ENCODE assay signal across 1 cellular context in genomic region chr11:35272391-35272821, GRCh38.
TF ChIP-seq lines count a peak whose summit lies in the region.

No MANE protein-coding gene starts in this region.

TF ChIP-seq in GM12878, 131 proteins besides CTCF, POLR2A, EP300 and RAD21 (continued from another document and continues in another):
- TF ChIP-seq ZBTB40 (IDR thresholded peaks at IDR 0.05; ENCODE audit: borderline replicate concordance), result no peak
- peak; percentile 82 for TF ChIP-seq IRF4 (IDR thresholded peaks at IDR 0.05; ENCODE audit: low read depth, low read length)
- peak; percentile 83; the same call in 1 of the 2 replicates for TF ChIP-seq FOXM1 (IDR thresholded peaks at IDR 0.05; ENCODE audit: low read depth, low read length)
- peak; percentile 95 for TF ChIP-seq NFIC (IDR thresholded peaks at IDR 0.05; ENCODE audit: low read depth, low read length)
- TF ChIP-seq ZZZ3 (IDR thresholded peaks at IDR 0.05; ENCODE audit: control insufficient read depth, insufficient read length, low read depth), result no peak
- TF ChIP-seq BCL11A (IDR thresholded peaks at IDR 0.05; ENCODE audit: low read depth, low read length), result peak; percentile 78
- TF ChIP-seq ZBED1 (IDR thresholded peaks at IDR 0.05; ENCODE audit: borderline replicate concordance), result peak; percentile 88; the same call in 1 of the 2 replicates
- peak; percentile 99 for TF ChIP-seq GATAD2B (conservative IDR thresholded peaks at IDR 0.05; ENCODE audit: low read depth)
- no peak for TF ChIP-seq E4F1 (IDR thresholded peaks at IDR 0.05; ENCODE audit: borderline replicate concordance, partially characterized antibody)
- peak; percentile 63 for TF ChIP-seq RELA (IDR thresholded peaks at IDR 0.05; ENCODE audit: borderline replicate concordance, partially characterized antibody)
- peak; percentile 81 for TF ChIP-seq TCF12 (IDR thresholded peaks at IDR 0.05; ENCODE audit: low read depth, low read length)
- peak; percentile 17; the same call in 1 of the 2 replicates for TF ChIP-seq SMC3 (IDR thresholded peaks at IDR 0.05; ENCODE audit: borderline replicate concordance, low read length)
- no peak for TF ChIP-seq SRF (IDR thresholded peaks at IDR 0.05; ENCODE audit: low read depth in 2 of 2, low read length in 2 of 2)
- peak; percentile 73 for TF ChIP-seq NBN (IDR thresholded peaks at IDR 0.05)
- no peak for TF ChIP-seq LARP7 (IDR thresholded peaks at IDR 0.05)
- TF ChIP-seq MEF2A (IDR thresholded peaks at IDR 0.05; ENCODE audit: insufficient read depth, low read depth, low read length), result peak; percentile 61; the same call in 1 of the 2 replicates
- no peak for TF ChIP-seq RBBP5 (conservative IDR thresholded peaks at IDR 0.05)
- no peak for TF ChIP-seq ZBTB11 (CRISPR knock-in tag; IDR thresholded peaks at IDR 0.05)
- TF ChIP-seq SPI1 (IDR thresholded peaks at IDR 0.05; ENCODE audit: borderline replicate concordance, insufficient read depth, low read depth, low read length), result peak; percentile 12; the same call in 1 of the 2 replicates
- TF ChIP-seq POU2F2 (IDR thresholded peaks at IDR 0.05; ENCODE audit: borderline replicate concordance, low read depth, low read length), result peak; percentile 60; the same call in 1 of the 3 replicates
- no peak for TF ChIP-seq CEBPB (IDR thresholded peaks at IDR 0.05; ENCODE audit: borderline replicate concordance in 1 of 2, low read depth in 2 of 2, low read length in 2 of 2)
- TF ChIP-seq ZNF384 (IDR thresholded peaks at IDR 0.05; ENCODE audit: borderline replicate concordance, low read depth, low read length), result no peak
- no peak for TF ChIP-seq E2F8 (IDR thresholded peaks at IDR 0.05; ENCODE audit: low read depth, partially characterized antibody)
- peak; percentile 85 for TF ChIP-seq MTA2 (IDR thresholded peaks at IDR 0.05; ENCODE audit: low read depth)
- TF ChIP-seq MTA3 (IDR thresholded peaks at IDR 0.05; ENCODE audit: borderline replicate concordance, low read length), result peak; percentile 79; the same call in 1 of the 2 replicates
- TF ChIP-seq SIX5 (IDR thresholded peaks at IDR 0.05; ENCODE audit: low read depth, low read length, severe bottlenecking), result no peak
- TF ChIP-seq ESRRA (IDR thresholded peaks at IDR 0.05; ENCODE audit: low read length), result no peak
- TF ChIP-seq IKZF1 (conservative IDR thresholded peaks at IDR 0.05), result peak; percentile 98
- TF ChIP-seq YY1 (IDR thresholded peaks at IDR 0.05; ENCODE audit: low read depth, low read length), result peak; percentile 71
- TF ChIP-seq TAF1 (IDR thresholded peaks at IDR 0.05; ENCODE audit: borderline replicate concordance, low read depth, low read length), result no peak
- TF ChIP-seq NKRF (conservative IDR thresholded peaks at IDR 0.05), result no peak; the same call in 1 of the 2 replicates
- no peak for TF ChIP-seq ZNF622 (IDR thresholded peaks at IDR 0.05)
- TF ChIP-seq MLLT1 (IDR thresholded peaks at IDR 0.05), result peak; percentile 63; the same call in 1 of the 2 replicates
- peak; percentile 98 for TF ChIP-seq IKZF2 (IDR thresholded peaks at IDR 0.05)
- no peak for TF ChIP-seq NR2C1 (IDR thresholded peaks at IDR 0.05)
- TF ChIP-seq EZH2 (IDR thresholded peaks at IDR 0.05; ENCODE audit: borderline replicate concordance, control insufficient read depth, low read depth, low read length), result no peak
- no peak for TF ChIP-seq ZNF592 (IDR thresholded peaks at IDR 0.05)
- TF ChIP-seq ATF7 (IDR thresholded peaks at IDR 0.05; ENCODE audit: low read depth), result peak; percentile 58; the same call in 1 of the 2 replicates
- TF ChIP-seq STAT3 (IDR thresholded peaks at IDR 0.05; ENCODE audit: low read depth, low read length), result no peak
- TF ChIP-seq CREM (IDR thresholded peaks at IDR 0.05; ENCODE audit: low read depth), result peak; percentile 85
- TF ChIP-seq CBFB (IDR thresholded peaks at IDR 0.05; ENCODE audit: low read depth), result peak; percentile 89
